In the genomic region with DNA sequence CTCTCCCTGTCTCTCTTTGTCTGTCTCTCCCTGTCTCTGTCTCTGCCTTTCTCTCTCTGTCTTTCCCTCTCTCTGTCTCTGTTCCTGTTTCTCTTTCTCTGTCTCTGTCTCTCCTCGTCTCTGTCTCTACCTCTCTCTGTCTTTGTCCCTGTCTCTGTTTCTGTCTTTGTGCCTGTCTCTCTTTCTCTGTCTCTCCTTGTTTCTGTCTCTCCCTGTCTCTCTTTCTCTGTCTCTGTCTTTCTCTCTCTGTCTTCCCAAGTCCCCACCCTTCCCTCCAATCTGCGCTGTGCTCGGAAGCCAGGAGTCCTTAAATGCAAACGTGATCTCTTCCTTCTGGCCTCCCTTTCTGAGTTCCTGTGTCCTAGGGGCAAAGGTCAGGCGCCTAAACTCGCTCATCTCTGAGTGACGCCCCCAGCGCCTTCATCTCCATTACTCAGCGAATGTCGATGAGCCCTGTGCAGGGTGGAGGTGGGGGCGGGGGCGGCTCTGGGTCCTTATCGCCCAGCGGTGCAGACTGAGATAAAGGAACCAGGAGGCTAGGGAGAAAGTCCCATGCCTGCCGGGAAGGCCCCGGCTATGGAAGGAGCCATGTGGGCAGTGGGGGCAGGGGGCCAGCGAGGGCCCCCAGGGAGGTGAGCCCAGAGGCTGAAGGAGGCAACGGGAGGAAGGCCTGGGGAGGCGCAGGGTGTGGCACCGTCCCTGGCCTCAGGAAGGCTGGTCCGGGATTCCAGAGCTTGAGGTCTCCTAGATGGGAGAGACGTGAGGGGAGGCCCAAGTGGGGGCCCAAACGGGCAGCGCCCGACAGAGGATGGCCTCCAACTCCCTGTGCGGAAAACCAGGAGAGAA, we compare ENCODE assay signal across 3 cellular contexts.
A peak's percentile ranks its signal among the peaks of the same experiment; 100 is the strongest.
TF ChIP-seq lines count a peak whose summit lies in the region.

No MANE protein-coding gene starts in this region.

TF ChIP-seq in HEK293, 187 proteins besides CTCF, POLR2A, EP300 and RAD21:
- TF ChIP-seq SP7 (tag by site-specific recombination; IDR thresholded peaks at IDR 0.05) (no peak), ZNF37A (tag by site-specific recombination; IDR thresholded peaks at IDR 0.05) (no peak), ZFP41 (tag by site-specific recombination; IDR thresholded peaks at IDR 0.05; ENCODE audit: borderline replicate concordance) (no peak), GLIS2 (tag by site-specific recombination; IDR thresholded peaks at IDR 0.05) (peak; percentile 76), ZFHX2 (tag by site-specific recombination; conservative IDR thresholded peaks at IDR 0.05) (peak; percentile 12), EGR2 (tag by site-specific recombination; IDR thresholded peaks at IDR 0.05; ENCODE audit: low read depth) (0 out of 2 replicates have a peak, but pooled peaks have one; percentile 7), GLIS1 (tag by site-specific recombination; IDR thresholded peaks at IDR 0.05) (0 out of 2 replicates have a peak, but pooled peaks have one; percentile 15), ZNF133 (tag by site-specific recombination; IDR thresholded peaks at IDR 0.05) (no peak), ZNF596 (tag by site-specific recombination; IDR thresholded peaks at IDR 0.05) (peak; percentile 95; the same call in 1 of the 2 replicates), ZNF18 (tag by site-specific recombination; IDR thresholded peaks at IDR 0.05) (no peak), ZNF202 (tag by site-specific recombination; IDR thresholded peaks at IDR 0.05; ENCODE audit: borderline replicate concordance) (peak; percentile 51; the same call in 1 of the 2 replicates), BCL6B (tag by site-specific recombination; IDR thresholded peaks at IDR 0.05) (0 out of 2 replicates have a peak, but pooled peaks have one; percentile 4), PRDM1 (tag by site-specific recombination; IDR thresholded peaks at IDR 0.05) (no peak), SETDB1 (IDR thresholded peaks at IDR 0.05; ENCODE audit: insufficient read length, low read length) (no peak)
- TF ChIP-seq, protein P1, sequence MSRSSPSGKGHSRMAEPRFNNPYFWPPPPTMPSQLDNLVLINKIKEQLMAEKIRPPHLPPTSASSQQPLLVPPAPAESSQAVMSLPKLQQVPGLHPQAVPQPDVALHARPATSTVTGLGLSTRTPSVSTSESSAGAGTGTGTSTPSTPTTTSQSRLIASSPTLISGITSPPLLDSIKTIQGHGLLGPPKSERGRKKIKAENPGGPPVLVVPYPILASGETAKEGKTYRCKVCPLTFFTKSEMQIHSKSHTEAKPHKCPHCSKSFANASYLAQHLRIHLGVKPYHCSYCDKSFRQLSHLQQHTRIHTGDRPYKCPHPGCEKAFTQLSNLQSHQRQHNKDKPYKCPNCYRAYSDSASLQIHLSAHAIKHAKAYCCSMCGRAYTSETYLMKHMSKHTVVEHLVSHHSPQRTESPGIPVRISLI (tag by site-specific recombination; IDR thresholded peaks at IDR 0.05): no peak

TF ChIP-seq in WTC11, 78 proteins besides CTCF, POLR2A, EP300 and RAD21:
- TF ChIP-seq KAT7 (CRISPR knock-in tag; IDR thresholded peaks at IDR 0.05; ENCODE audit: borderline replicate concordance): no peak
- TF ChIP-seq ZNF512 (CRISPR knock-in tag; IDR thresholded peaks at IDR 0.05; ENCODE audit: borderline replicate concordance): 0 out of 2 replicates have a peak, but pooled peaks have one; percentile 46

TF ChIP-seq in HepG2, 621 proteins besides CTCF, POLR2A, EP300 and RAD21:
- no peak for TF ChIP-seq ZNF441 (CRISPR knock-in tag; IDR thresholded peaks at IDR 0.05; ENCODE audit: borderline replicate concordance)
- TF ChIP-seq ZNF33B (CRISPR knock-in tag; IDR thresholded peaks at IDR 0.05): no peak
- TF ChIP-seq HNF4G (IDR thresholded peaks at IDR 0.05; ENCODE audit: borderline replicate concordance, low read depth, low read length): 0 out of 2 replicates have a peak, but pooled peaks have one; percentile 20
- no peak for TF ChIP-seq HNF4G (CRISPR knock-in tag; IDR thresholded peaks at IDR 0.05; ENCODE audit: borderline replicate concordance, low read depth)
- TF ChIP-seq NR2F6 (IDR thresholded peaks at IDR 0.05): no peak
- TF ChIP-seq NR2F6 (CRISPR knock-in tag; IDR thresholded peaks at IDR 0.05): peak; percentile 58; the same call in 1 of the 2 replicates
- TF ChIP-seq NR2C2 (CRISPR knock-in tag; IDR thresholded peaks at IDR 0.05; ENCODE audit: borderline replicate concordance): peak; percentile 70
- TF ChIP-seq, protein P2, sequence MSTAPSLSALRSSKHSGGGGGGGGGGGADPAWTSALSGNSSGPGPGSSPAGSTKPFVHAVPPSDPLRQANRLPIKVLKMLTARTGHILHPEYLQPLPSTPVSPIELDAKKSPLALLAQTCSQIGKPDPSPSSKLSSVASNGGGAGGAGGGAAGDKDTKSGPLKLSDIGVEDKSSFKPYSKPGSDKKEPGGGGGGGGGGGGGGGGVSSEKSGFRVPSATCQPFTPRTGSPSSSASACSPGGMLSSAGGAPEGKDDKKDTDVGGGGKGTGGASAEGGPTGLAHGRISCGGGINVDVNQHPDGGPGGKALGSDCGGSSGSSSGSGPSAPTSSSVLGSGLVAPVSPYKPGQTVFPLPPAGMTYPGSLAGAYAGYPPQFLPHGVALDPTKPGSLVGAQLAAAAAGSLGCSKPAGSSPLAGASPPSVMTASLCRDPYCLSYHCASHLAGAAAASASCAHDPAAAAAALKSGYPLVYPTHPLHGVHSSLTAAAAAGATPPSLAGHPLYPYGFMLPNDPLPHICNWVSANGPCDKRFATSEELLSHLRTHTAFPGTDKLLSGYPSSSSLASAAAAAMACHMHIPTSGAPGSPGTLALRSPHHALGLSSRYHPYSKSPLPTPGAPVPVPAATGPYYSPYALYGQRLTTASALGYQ (CRISPR knock-in tag; IDR thresholded peaks at IDR 0.05): no peak
- no peak for TF ChIP-seq PRPF4 (IDR thresholded peaks at IDR 0.05; ENCODE audit: low read depth, low read length, poor library complexity, severe bottlenecking)
- no peak for TF ChIP-seq SKI (IDR thresholded peaks at IDR 0.05; ENCODE audit: partially characterized antibody)
- TF ChIP-seq ZNF710 (CRISPR knock-in tag; IDR thresholded peaks at IDR 0.05; ENCODE audit: borderline replicate concordance): no peak
- TF ChIP-seq ZNF512 (CRISPR knock-in tag; IDR thresholded peaks at IDR 0.05): 0 out of 2 replicates have a peak, but pooled peaks have one; percentile 49
- TF ChIP-seq HNRNPL (IDR thresholded peaks at IDR 0.05; ENCODE audit: low read depth, low read length): 0 out of 2 replicates have a peak, but pooled peaks have one; percentile 40
- TF ChIP-seq, protein P3, sequence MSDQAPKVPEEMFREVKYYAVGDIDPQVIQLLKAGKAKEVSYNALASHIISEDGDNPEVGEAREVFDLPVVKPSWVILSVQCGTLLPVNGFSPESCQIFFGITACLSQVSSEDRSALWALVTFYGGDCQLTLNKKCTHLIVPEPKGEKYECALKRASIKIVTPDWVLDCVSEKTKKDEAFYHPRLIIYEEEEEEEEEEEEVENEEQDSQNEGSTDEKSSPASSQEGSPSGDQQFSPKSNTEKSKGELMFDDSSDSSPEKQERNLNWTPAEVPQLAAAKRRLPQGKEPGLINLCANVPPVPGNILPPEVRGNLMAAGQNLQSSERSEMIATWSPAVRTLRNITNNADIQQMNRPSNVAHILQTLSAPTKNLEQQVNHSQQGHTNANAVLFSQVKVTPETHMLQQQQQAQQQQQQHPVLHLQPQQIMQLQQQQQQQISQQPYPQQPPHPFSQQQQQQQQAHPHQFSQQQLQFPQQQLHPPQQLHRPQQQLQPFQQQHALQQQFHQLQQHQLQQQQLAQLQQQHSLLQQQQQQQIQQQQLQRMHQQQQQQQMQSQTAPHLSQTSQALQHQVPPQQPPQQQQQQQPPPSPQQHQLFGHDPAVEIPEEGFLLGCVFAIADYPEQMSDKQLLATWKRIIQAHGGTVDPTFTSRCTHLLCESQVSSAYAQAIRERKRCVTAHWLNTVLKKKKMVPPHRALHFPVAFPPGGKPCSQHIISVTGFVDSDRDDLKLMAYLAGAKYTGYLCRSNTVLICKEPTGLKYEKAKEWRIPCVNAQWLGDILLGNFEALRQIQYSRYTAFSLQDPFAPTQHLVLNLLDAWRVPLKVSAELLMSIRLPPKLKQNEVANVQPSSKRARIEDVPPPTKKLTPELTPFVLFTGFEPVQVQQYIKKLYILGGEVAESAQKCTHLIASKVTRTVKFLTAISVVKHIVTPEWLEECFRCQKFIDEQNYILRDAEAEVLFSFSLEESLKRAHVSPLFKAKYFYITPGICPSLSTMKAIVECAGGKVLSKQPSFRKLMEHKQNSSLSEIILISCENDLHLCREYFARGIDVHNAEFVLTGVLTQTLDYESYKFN (CRISPR knock-in tag; conservative IDR thresholded peaks at IDR 0.05): 0 out of 2 replicates have a peak, but pooled peaks have one; percentile 25
- TF ChIP-seq, protein P4, sequence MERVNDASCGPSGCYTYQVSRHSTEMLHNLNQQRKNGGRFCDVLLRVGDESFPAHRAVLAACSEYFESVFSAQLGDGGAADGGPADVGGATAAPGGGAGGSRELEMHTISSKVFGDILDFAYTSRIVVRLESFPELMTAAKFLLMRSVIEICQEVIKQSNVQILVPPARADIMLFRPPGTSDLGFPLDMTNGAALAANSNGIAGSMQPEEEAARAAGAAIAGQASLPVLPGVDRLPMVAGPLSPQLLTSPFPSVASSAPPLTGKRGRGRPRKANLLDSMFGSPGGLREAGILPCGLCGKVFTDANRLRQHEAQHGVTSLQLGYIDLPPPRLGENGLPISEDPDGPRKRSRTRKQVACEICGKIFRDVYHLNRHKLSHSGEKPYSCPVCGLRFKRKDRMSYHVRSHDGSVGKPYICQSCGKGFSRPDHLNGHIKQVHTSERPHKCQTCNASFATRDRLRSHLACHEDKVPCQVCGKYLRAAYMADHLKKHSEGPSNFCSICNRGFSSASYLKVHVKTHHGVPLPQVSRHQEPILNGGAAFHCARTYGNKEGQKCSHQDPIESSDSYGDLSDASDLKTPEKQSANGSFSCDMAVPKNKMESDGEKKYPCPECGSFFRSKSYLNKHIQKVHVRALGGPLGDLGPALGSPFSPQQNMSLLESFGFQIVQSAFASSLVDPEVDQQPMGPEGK (CRISPR knock-in tag; IDR thresholded peaks at IDR 0.05): peak; percentile 53; the same call in 1 of the 2 replicates
- TF ChIP-seq LCORL (IDR thresholded peaks at IDR 0.05): peak; percentile 4; the same call in 1 of the 2 replicates
- no peak for TF ChIP-seq LCORL (CRISPR knock-in tag; IDR thresholded peaks at IDR 0.05)
- peak; percentile 22; the same call in 1 of the 2 replicates for TF ChIP-seq ZFX (CRISPR knock-in tag; IDR thresholded peaks at IDR 0.05; ENCODE audit: low read depth)
- TF ChIP-seq HMGXB3 (CRISPR knock-in tag; IDR thresholded peaks at IDR 0.05; ENCODE audit: borderline replicate concordance): no peak
- no peak for TF ChIP-seq ZEB1 (IDR thresholded peaks at IDR 0.05; ENCODE audit: insufficient replicate concordance, low read depth)
- TF ChIP-seq IKZF1 (IDR thresholded peaks at IDR 0.05): 0 out of 2 replicates have a peak, but pooled peaks have one; percentile 45
